In genomic region chr5:176447982-176448608, GRCh38 we compare ENCODE assay signal across 1 cellular context.
TF ChIP-seq lines count a peak whose summit lies in the region.

FAF2 (plus strand) TSS chr5:176448385; CDS start chr5:176448408, 23 bp downstream.

TF ChIP-seq in K562, 482 proteins besides CTCF, POLR2A, EP300 and RAD21 (continued from another document and continues in another):
- TF ChIP-seq, protein P1, sequence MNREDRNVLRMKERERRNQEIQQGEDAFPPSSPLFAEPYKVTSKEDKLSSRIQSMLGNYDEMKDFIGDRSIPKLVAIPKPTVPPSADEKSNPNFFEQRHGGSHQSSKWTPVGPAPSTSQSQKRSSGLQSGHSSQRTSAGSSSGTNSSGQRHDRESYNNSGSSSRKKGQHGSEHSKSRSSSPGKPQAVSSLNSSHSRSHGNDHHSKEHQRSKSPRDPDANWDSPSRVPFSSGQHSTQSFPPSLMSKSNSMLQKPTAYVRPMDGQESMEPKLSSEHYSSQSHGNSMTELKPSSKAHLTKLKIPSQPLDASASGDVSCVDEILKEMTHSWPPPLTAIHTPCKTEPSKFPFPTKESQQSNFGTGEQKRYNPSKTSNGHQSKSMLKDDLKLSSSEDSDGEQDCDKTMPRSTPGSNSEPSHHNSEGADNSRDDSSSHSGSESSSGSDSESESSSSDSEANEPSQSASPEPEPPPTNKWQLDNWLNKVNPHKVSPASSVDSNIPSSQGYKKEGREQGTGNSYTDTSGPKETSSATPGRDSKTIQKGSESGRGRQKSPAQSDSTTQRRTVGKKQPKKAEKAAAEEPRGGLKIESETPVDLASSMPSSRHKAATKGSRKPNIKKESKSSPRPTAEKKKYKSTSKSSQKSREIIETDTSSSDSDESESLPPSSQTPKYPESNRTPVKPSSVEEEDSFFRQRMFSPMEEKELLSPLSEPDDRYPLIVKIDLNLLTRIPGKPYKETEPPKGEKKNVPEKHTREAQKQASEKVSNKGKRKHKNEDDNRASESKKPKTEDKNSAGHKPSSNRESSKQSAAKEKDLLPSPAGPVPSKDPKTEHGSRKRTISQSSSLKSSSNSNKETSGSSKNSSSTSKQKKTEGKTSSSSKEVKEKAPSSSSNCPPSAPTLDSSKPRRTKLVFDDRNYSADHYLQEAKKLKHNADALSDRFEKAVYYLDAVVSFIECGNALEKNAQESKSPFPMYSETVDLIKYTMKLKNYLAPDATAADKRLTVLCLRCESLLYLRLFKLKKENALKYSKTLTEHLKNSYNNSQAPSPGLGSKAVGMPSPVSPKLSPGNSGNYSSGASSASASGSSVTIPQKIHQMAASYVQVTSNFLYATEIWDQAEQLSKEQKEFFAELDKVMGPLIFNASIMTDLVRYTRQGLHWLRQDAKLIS (CRISPR knock-in tag; IDR thresholded peaks at IDR 0.05): 0 out of 2 replicates have a peak, but pooled peaks have one; percentile 23
- TF ChIP-seq ETV1 (tag; conservative IDR thresholded peaks at IDR 0.05; ENCODE audit: low read depth) (peak; percentile 82), KDM4B (IDR thresholded peaks at IDR 0.05; ENCODE audit: borderline replicate concordance in 2 of 2, low read depth in 1 of 2) (peak in 1 of 2 experiments; percentile 85; a peak in 2 of 4 replicates), SAP30 (IDR thresholded peaks at IDR 0.05; ENCODE audit: borderline replicate concordance, insufficient read depth, low read depth, low read length, poor library complexity, severe bottlenecking) (peak; percentile 68), DDX20 (tag; IDR thresholded peaks at IDR 0.05; ENCODE audit: low read depth) (no peak), DACH1 (IDR thresholded peaks at IDR 0.05; ENCODE audit: partially characterized antibody) (no peak), POLR2H (tag; IDR thresholded peaks at IDR 0.05; ENCODE audit: low read depth) (peak; percentile 75), HDGF (IDR thresholded peaks at IDR 0.05) (no peak), RUNX1 (IDR thresholded peaks at IDR 0.05; ENCODE audit: low read depth) (no peak), ZBTB26 (CRISPR knock-in tag; IDR thresholded peaks at IDR 0.05) (no peak), HSF4 (CRISPR knock-in tag; IDR thresholded peaks at IDR 0.05; ENCODE audit: borderline replicate concordance) (no peak), SFPQ (IDR thresholded peaks at IDR 0.05; ENCODE audit: low read depth, low read length) (no peak), MCM7 (IDR thresholded peaks at IDR 0.05) (no peak), ZBTB7A (IDR thresholded peaks at IDR 0.05; ENCODE audit: borderline replicate concordance, control insufficient read depth, low read depth, low read length) (peak; percentile 73; the same call in 1 of the 2 replicates), SMARCA5 (IDR thresholded peaks at IDR 0.05) (no peak), RCOR1 (IDR thresholded peaks at IDR 0.05; ENCODE audit: borderline replicate concordance in 1 of 2, low read depth in 2 of 2, low read length in 2 of 2) (peak in 1 of 2 experiments; percentile 40; a peak in 1 of 4 replicates), TCF15 (CRISPR knock-in tag; IDR thresholded peaks at IDR 0.05) (no peak), CTCFL (IDR thresholded peaks at IDR 0.05; ENCODE audit: borderline replicate concordance, insufficient read depth, low read depth, low read length, poor library complexity, severe bottlenecking) (peak; percentile 98), HMG20B (CRISPR knock-in tag; IDR thresholded peaks at IDR 0.05) (no peak), SIN3B (IDR thresholded peaks at IDR 0.05; ENCODE audit: low read depth) (peak; percentile 82), YY1 (IDR thresholded peaks at IDR 0.05; ENCODE audit: borderline replicate concordance in 1 of 3, control insufficient read depth in 1 of 3, extremely low read depth in 1 of 3, insufficient read depth in 3 of 3, insufficient read length in 1 of 3, insufficient replicate concordance in 2 of 3, low read depth in 1 of 3, low read length in 2 of 3) (peak; percentile 93 to 98 (median 98)), POLR2AphosphoS5 (IDR thresholded peaks at IDR 0.05; ENCODE audit: control insufficient read depth, insufficient read depth, low read depth, low read length) (peak; percentile 81), ZNF407 (IDR thresholded peaks at IDR 0.05; ENCODE audit: low read depth) (no peak), NFRKB (IDR thresholded peaks at IDR 0.05; ENCODE audit: low read depth) (peak; percentile 95), NFE2L1 (tag; IDR thresholded peaks at IDR 0.05; ENCODE audit: borderline replicate concordance, low read depth) (no peak), XRCC5 (IDR thresholded peaks at IDR 0.05; ENCODE audit: low read depth, low read length) (peak; percentile 92; the same call in 1 of the 2 replicates), NRF1 (conservative IDR thresholded peaks at IDR 0.05 in 1 of 2, IDR thresholded peaks at IDR 0.05 in 1 of 2) (peak; percentile 95 to 96), BRD4 (IDR thresholded peaks at IDR 0.05) (peak; percentile 90)
- TF ChIP-seq, protein P2, sequence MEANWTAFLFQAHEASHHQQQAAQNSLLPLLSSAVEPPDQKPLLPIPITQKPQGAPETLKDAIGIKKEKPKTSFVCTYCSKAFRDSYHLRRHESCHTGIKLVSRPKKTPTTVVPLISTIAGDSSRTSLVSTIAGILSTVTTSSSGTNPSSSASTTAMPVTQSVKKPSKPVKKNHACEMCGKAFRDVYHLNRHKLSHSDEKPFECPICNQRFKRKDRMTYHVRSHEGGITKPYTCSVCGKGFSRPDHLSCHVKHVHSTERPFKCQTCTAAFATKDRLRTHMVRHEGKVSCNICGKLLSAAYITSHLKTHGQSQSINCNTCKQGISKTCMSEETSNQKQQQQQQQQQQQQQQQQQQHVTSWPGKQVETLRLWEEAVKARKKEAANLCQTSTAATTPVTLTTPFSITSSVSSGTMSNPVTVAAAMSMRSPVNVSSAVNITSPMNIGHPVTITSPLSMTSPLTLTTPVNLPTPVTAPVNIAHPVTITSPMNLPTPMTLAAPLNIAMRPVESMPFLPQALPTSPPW (CRISPR knock-in tag; IDR thresholded peaks at IDR 0.05): peak; percentile 100
- TF ChIP-seq, protein P3, sequence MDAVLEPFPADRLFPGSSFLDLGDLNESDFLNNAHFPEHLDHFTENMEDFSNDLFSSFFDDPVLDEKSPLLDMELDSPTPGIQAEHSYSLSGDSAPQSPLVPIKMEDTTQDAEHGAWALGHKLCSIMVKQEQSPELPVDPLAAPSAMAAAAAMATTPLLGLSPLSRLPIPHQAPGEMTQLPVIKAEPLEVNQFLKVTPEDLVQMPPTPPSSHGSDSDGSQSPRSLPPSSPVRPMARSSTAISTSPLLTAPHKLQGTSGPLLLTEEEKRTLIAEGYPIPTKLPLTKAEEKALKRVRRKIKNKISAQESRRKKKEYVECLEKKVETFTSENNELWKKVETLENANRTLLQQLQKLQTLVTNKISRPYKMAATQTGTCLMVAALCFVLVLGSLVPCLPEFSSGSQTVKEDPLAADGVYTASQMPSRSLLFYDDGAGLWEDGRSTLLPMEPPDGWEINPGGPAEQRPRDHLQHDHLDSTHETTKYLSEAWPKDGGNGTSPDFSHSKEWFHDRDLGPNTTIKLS (IDR thresholded peaks at IDR 0.05; ENCODE audit: borderline replicate concordance, low read depth): peak; percentile 17; the same call in 1 of the 2 replicates
- TF ChIP-seq, protein P4, sequence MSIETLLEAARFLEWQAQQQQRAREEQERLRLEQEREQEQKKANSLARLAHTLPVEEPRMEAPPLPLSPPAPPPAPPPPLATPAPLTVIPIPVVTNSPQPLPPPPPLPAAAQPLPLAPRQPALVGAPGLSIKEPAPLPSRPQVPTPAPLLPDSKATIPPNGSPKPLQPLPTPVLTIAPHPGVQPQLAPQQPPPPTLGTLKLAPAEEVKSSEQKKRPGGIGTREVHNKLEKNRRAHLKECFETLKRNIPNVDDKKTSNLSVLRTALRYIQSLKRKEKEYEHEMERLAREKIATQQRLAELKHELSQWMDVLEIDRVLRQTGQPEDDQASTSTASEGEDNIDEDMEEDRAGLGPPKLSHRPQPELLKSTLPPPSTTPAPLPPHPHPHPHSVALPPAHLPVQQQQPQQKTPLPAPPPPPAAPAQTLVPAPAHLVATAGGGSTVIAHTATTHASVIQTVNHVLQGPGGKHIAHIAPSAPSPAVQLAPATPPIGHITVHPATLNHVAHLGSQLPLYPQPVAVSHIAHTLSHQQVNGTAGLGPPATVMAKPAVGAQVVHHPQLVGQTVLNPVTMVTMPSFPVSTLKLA (conservative IDR thresholded peaks at IDR 0.05): peak; percentile 44 to 68; a peak in 3 of 4 replicates
